ENCODE assay signal across 9 cellular contexts in genomic region chr16:55323637-55324490, GRCh38. TPM values are rescaled to one million over a fixed set of nuclear protein-coding genes. Genes with fewer than 3 reads are reported as not detected.
A peak's percentile ranks its signal among the peaks of the same experiment; 100 is the strongest.
DNase-seq lines count a peak whose midpoint lies in the region; ATAC-seq and TF ChIP-seq lines count a peak whose summit lies in the region.
"Had no signal": no experiment of that assay in that cellular context is flagged by ENCODE, and none has a peak within 500 bp of the region (broad histone marks: within the 10 kb centered on the region; RNA-seq: fewer than 3 reads in every experiment).

Gene IRX6 (plus strand): TSS chr16:55324203. CDS start chr16:55325092, 889 bp downstream.

- H3K4me1 ChIP-seq in iPS-15b (ENCODE audit: control insufficient read depth, insufficient read depth, low read length) (peaks cover 2% of the 10 kb centered on the region), thyroid gland (peaks cover 8 to 22% of the 10 kb centered on the region in 2 donors)

- peak in 2 of 3 experiments; percentile 33 to 35 for DNase-seq in NCI-H1417 (lab: John Stamatoyannopoulos, UW)
- no peak for DNase-seq in NCI-H1417 treated with DMSO at 0.1 percent for 48 hours (lab: John Stamatoyannopoulos, UW)
- DNase-seq in WERI-Rb-1, result peak; percentile 80
- peak; percentile 46 to 72 for DNase-seq in thyroid gland
- no peak for DNase-seq in HCEC 1CT
- DNase-seq in HuH-7.5 (ENCODE audit: low spot score), result no peak

- H3K36me3 ChIP-seq in WERI-Rb-1 (no peaks in the 10 kb centered on the region), iPS-15b (ENCODE audit: control insufficient read depth, insufficient read depth, low read length) (no peaks in the 10 kb centered on the region), thyroid gland (no peaks in the 10 kb centered on the region)

- TF ChIP-seq POLR2A in thyroid gland (IDR thresholded peaks at IDR 0.05), result no peak

- H3K9ac ChIP-seq in iPS-15b (ENCODE audit: low read depth, low read length), result peak within 1 kb of the TSS; percentile 47

- intact Hi-C loops in thyroid gland (cut with DNase I), result no loop called here

- H3K4me3 ChIP-seq in WERI-Rb-1 (ENCODE audit: low read depth, low read length), result peak within 1 kb of the TSS; percentile 43
- peak within 1 kb of the TSS; percentile 64 for H3K4me3 ChIP-seq in iPS-15b (ENCODE audit: low read depth, low read length)
- peak within 1 kb of the TSS in 2 of 3 donors; percentile 22 to 24 for H3K4me3 ChIP-seq in thyroid gland (replicated peaks in 1 of 3)

- no peaks in the 10 kb centered on the region for H3K27me3 ChIP-seq in WERI-Rb-1 (ENCODE audit: insufficient read depth, low read depth, severe bottlenecking)
- H3K27me3 ChIP-seq in iPS-15b (ENCODE audit: control insufficient read depth, insufficient read depth, low read length), result peaks cover 59% of the 10 kb centered on the region
- no peaks in the 10 kb centered on the region for H3K27me3 ChIP-seq in thyroid gland

- H3K27ac ChIP-seq in WERI-Rb-1, result no peak within 1 kb of the TSS
- no peak within 1 kb of the TSS for H3K27ac ChIP-seq in thyroid gland

- no peak for ATAC-seq in HG03460 (IDR thresholded peaks at IDR 0.05; ENCODE audit: unreplicated experiment)

- TF ChIP-seq CTCF in WERI-Rb-1 (IDR thresholded peaks at IDR 0.05; ENCODE audit: low read depth, low read length) (peak; percentile 67), thyroid gland (IDR thresholded peaks at IDR 0.05) (peak in 4 of 6 experiments; percentile 17 to 45 (median 30))

- H3K9me3 ChIP-seq in WERI-Rb-1 (ENCODE audit: severe bottlenecking) (no peaks in the 10 kb centered on the region), iPS-15b (ENCODE audit: control insufficient read depth, insufficient read depth, low read length) (no peaks in the 10 kb centered on the region), thyroid gland (no peaks in the 10 kb centered on the region)

- WGBS in thyroid gland, 2 donors, result 1% methylated on average over 32 to 35 of the region's 63 CpGs

RNA-seq across cellular contexts. Expression of gene IRX6, which starts in this region (rescaled TPM):
- under 1 TPM; 0.13 to 0.93 (median 0.39) TPM for total RNA-seq in thyroid gland
- total RNA-seq: T-helper 1 cell treated with Interleukin-12 subunit alpha and Interleukin-12 subunit beta and Interleukin-4 antibody, amounts not matched to agents 30 ng/mL and 1 ng/mL, for 36 hours had no signal

Comparison
In these comparisons a context has a peak if more than half of its experiments do, and no peak if none do; other contexts are left out.
1. DNase-seq: peak in NCI-H1417 (2 of 3) and WERI-Rb-1 (single experiment); none in NCI-H1417 treated with DMSO at 0.1 percent for 48 hours (single experiment), HCEC 1CT (single experiment) and HuH-7.5 (single experiment).
2. Peak in DNase-seq and H3K4me3 ChIP-seq in thyroid gland; RNA of the gene not detected or under 1 TPM.
3. Peak in every context shown above with its lines, with median percentiles within 50 percentile points of each other: H3K4me3 ChIP-seq.